In genomic region chr3:81823086-81823485, GRCh38 we compare ENCODE assay signal across 21 cellular contexts.
"Had no signal": no experiment of that assay in that cellular context is flagged by ENCODE, and none has a peak within 500 bp of the region (broad histone marks: within the 10 kb centered on the region; RNA-seq: fewer than 3 reads in every experiment).

No MANE protein-coding gene starts in this region.

- H3K27ac ChIP-seq: colonic mucosa, esophagus squamous epithelium, hepatocyte, lower lobe of right lung, neural progenitor cell, ovary, testis, tibial nerve, upper lobe of right lung had no signal

- H2AFZ ChIP-seq: hepatocyte had no signal

- H3K4me3 ChIP-seq: colonic mucosa, esophagus squamous epithelium, hepatocyte, lower lobe of right lung, neural progenitor cell, ovary, skin epidermis, testis, tibial nerve, upper lobe of right lung had no signal

- H3K27me3 ChIP-seq: colonic mucosa, esophagus squamous epithelium, hepatocyte, neural progenitor cell, ovary, testis, tibial nerve, upper lobe of right lung had no signal

- H3K36me3 ChIP-seq: colonic mucosa, esophagus squamous epithelium, lower lobe of right lung, ovary, tibial nerve, upper lobe of right lung had no signal

- ATAC-seq: left colon; natural killer cell treated with Interleukin-12 subunit alpha and Interleukin-12 subunit beta and Interleukin-15 and Interleukin-18, amount 100 ng/mL, for 72 hours; sciatic nerve; stimulated activated naive CD8-positive, alpha-beta T cell treated with anti-CD3 and anti-CD28 coated beads, Interleukin-15, amount 100 ng/mL, for 72 hours had no signal

- H3K79me2 ChIP-seq: hepatocyte had no signal

- DNase-seq: colonic mucosa; dermis blood vessel endothelial cell; esophagus squamous epithelium; head of caudate nucleus; kidney; left colon; lower lobe of right lung; nucleus accumbens; ovary; stimulated activated CD4-positive, alpha-beta T cell treated with anti-CD3 and anti-CD28 coated beads, Interleukin-2, amount 100 ng/mL, for 24 hours; stimulated activated CD4-positive, alpha-beta T cell treated with anti-CD3 and anti-CD28 coated beads, Interleukin-4, amount 100 ng/mL, for 4 hours; stimulated activated naive B cell treated with anti-CD40 and anti-IgM and Interleukin-4, amounts not matched to agents 10 μg/mL and 1 μg/mL and 100 μg/mL, for 72 hours; stimulated activated naive CD8-positive, alpha-beta T cell treated with anti-CD3 and anti-CD28 coated beads, Interleukin-15, amount 100 ng/mL, for 72 hours; testis; upper lobe of right lung had no signal

- H3K9ac ChIP-seq: neural progenitor cell had no signal

- H3K4me1 ChIP-seq: colonic mucosa, esophagus squamous epithelium, testis had no signal

- H3K9me3 ChIP-seq: colonic mucosa, esophagus squamous epithelium, lower lobe of right lung, ovary, testis, upper lobe of right lung had no signal

- H3K4me2 ChIP-seq: hepatocyte had no signal
